ENCODE assay signal across 8 cellular contexts in the genomic region with DNA sequence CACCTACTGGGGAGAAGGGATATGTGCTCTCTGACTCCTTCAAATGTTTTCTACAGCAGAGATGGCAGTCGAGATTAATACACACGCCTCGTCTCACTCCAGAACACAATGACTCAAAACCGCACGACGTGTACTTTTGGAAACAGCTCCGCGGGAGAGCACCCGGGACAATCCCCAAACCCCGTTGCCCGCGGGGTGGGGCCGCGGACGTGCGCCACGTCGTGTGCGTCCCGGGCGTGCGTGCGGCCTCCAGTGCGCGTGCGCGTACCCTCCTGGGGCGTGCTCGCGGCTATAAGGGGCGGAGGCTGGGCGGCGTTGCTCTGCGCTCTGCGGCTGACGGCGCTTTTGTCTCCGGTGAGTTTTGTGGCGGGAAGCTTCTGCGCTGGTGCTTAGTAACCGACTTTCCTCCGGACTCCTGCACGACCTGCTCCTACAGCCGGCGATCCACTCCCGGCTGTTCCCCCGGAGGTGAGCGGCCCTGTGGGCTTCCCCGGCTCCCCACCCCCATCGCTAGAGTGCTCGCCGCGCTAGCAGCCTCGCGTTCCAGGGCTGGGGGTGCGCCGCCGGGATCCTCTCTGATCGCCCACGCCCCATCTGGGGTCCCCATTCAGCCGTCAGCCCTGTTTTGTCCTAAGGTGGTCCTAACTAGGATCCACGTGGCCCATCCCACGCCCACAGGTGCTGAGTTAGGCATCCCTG. TPM values are rescaled to one million over a fixed set of nuclear protein-coding genes. Genes with fewer than 3 reads are reported as not detected.
DNase-seq lines count a peak whose midpoint lies in the region; ATAC-seq and TF ChIP-seq lines count a peak whose summit lies in the region.

A gene with protein sequence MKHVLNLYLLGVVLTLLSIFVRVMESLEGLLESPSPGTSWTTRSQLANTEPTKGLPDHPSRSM (plus strand): TSS at position 323 of the 699 bp plus-strand sequence. CDS start 1,391 bp downstream, outside the sequence.

- no peak for TF ChIP-seq RAD21 in liver (IDR thresholded peaks at IDR 0.05)

- no peaks in the 10 kb centered on the region for H3K27me3 ChIP-seq in liver (ENCODE audit: control insufficient read depth in 4 of 4, insufficient read depth in 4 of 4, low read length in 3 of 4)

- peak; percentile 16 for TF ChIP-seq CTCF in liver (IDR thresholded peaks at IDR 0.05; ENCODE audit: low read depth, low read length, missing input control)

- no peaks in the 10 kb centered on the region for H3K36me3 ChIP-seq in liver (ENCODE audit: control insufficient read depth in 4 of 4, insufficient read depth in 3 of 4, low read depth in 1 of 4, low read length in 3 of 4)

- ATAC-seq in GM19438 (IDR thresholded peaks at IDR 0.05; ENCODE audit: low read depth, unreplicated experiment) (peak; percentile 81), HG03571 (IDR thresholded peaks at IDR 0.05; ENCODE audit: unreplicated experiment) (peak; percentile 79)

- peak within 1 kb of the TSS; percentile 80 to 97 for H3K9ac ChIP-seq in liver (ENCODE audit: low read depth in 1 of 2, low read length in 2 of 2)

- DNase-seq in CD1c-positive myeloid dendritic cell (ENCODE audit: extremely low spot score) (peak; percentile 98), NCI-H774 (lab: John Stamatoyannopoulos, UW) (peak; percentile 87), dermis microvascular lymphatic vessel endothelial cell (ENCODE audit: low read depth in 2 of 2) (peak; percentile 56 to 89)
- peak; percentile 93 to 95 for DNase-seq in activated CD4-positive, alpha-beta T cell treated with anti-CD3 and anti-CD28 coated beads, Interleukin-2, amount 50 U/mL, for 48 hours
- DNase-seq in stimulated activated CD4-positive, alpha-beta T cell treated with anti-CD3 and anti-CD28 coated beads, Interleukin-4, amount 100 ng/mL, for 1 hour: peak; percentile 95

- peak within 1 kb of the TSS; percentile 73 to 82 (median 75) for H3K4me3 ChIP-seq in liver (ENCODE audit: low read depth in 1 of 3, low read length in 3 of 3)

- H3K27ac ChIP-seq in liver (ENCODE audit: low read depth in 1 of 2, low read length in 2 of 2): peak within 1 kb of the TSS; percentile 96 to 99

- H3K9me3 ChIP-seq in liver (ENCODE audit: control insufficient read depth in 4 of 4, low read length in 3 of 4): no peaks in the 10 kb centered on the region

- WGBS in liver: under 1% methylated on average over 63 of the region's 63 CpGs

- peaks cover 4 to 30% (median 11%) of the 10 kb centered on the region in 4 donors for H3K4me1 ChIP-seq in liver (ENCODE audit: control insufficient read depth in 4 of 4, insufficient read depth in 4 of 4, low read length in 3 of 4)

TF ChIP-seq in liver, 16 proteins besides CTCF, POLR2A, EP300 and RAD21:
- TF ChIP-seq, protein P1, sequence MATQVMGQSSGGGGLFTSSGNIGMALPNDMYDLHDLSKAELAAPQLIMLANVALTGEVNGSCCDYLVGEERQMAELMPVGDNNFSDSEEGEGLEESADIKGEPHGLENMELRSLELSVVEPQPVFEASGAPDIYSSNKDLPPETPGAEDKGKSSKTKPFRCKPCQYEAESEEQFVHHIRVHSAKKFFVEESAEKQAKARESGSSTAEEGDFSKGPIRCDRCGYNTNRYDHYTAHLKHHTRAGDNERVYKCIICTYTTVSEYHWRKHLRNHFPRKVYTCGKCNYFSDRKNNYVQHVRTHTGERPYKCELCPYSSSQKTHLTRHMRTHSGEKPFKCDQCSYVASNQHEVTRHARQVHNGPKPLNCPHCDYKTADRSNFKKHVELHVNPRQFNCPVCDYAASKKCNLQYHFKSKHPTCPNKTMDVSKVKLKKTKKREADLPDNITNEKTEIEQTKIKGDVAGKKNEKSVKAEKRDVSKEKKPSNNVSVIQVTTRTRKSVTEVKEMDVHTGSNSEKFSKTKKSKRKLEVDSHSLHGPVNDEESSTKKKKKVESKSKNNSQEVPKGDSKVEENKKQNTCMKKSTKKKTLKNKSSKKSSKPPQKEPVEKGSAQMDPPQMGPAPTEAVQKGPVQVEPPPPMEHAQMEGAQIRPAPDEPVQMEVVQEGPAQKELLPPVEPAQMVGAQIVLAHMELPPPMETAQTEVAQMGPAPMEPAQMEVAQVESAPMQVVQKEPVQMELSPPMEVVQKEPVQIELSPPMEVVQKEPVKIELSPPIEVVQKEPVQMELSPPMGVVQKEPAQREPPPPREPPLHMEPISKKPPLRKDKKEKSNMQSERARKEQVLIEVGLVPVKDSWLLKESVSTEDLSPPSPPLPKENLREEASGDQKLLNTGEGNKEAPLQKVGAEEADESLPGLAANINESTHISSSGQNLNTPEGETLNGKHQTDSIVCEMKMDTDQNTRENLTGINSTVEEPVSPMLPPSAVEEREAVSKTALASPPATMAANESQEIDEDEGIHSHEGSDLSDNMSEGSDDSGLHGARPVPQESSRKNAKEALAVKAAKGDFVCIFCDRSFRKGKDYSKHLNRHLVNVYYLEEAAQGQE (IDR thresholded peaks at IDR 0.05): peak; percentile 72
- TF ChIP-seq, protein P2, sequence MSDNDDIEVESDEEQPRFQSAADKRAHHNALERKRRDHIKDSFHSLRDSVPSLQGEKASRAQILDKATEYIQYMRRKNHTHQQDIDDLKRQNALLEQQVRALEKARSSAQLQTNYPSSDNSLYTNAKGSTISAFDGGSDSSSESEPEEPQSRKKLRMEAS (IDR thresholded peaks at IDR 0.05): peak; percentile 10
- TF ChIP-seq, protein P3, sequence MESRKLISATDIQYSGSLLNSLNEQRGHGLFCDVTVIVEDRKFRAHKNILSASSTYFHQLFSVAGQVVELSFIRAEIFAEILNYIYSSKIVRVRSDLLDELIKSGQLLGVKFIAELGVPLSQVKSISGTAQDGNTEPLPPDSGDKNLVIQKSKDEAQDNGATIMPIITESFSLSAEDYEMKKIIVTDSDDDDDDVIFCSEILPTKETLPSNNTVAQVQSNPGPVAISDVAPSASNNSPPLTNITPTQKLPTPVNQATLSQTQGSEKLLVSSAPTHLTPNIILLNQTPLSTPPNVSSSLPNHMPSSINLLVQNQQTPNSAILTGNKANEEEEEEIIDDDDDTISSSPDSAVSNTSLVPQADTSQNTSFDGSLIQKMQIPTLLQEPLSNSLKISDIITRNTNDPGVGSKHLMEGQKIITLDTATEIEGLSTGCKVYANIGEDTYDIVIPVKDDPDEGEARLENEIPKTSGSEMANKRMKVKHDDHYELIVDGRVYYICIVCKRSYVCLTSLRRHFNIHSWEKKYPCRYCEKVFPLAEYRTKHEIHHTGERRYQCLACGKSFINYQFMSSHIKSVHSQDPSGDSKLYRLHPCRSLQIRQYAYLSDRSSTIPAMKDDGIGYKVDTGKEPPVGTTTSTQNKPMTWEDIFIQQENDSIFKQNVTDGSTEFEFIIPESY (IDR thresholded peaks at IDR 0.05): no peak
- TF ChIP-seq GABPA (IDR thresholded peaks at IDR 0.05 in 1 of 2, conservative IDR thresholded peaks at IDR 0.05 in 1 of 2) (peak in 1 of 2 donors; percentile 53), SP1 (IDR thresholded peaks at IDR 0.05) (peak; percentile 56), RXRA (IDR thresholded peaks at IDR 0.05) (peak in 1 of 2 donors; percentile 48), YY1 (IDR thresholded peaks at IDR 0.05) (peak; percentile 37), HNF4A (conservative IDR thresholded peaks at IDR 0.05) (no peak)

RNA-seq across cellular contexts. Expression of the gene that starts here (rescaled TPM):
- total RNA-seq in dermis microvascular lymphatic vessel endothelial cell (8.3 and 10.2 TPM in 2 replicates), liver (1 to 10 TPM; 5.2 to 5.6 TPM)
- 1 to 10 TPM; 3.9 to 5.1 TPM for polyA plus RNA-seq in liver

Comparison
In these comparisons a context has a peak if more than half of its experiments do, and no peak if none do; other contexts are left out.
1. Peak in every context shown above with its lines: DNase-seq, ATAC-seq, H3K4me3 ChIP-seq and H3K27ac ChIP-seq.